1 cellular context compared by ENCODE assay signal in genomic region chr19:5355693-5356092, GRCh38.
TF ChIP-seq lines count a peak whose summit lies in the region.

No MANE protein-coding gene starts in this region.

TF ChIP-seq in K562, 482 proteins besides CTCF, POLR2A, EP300 and RAD21:
- TF ChIP-seq ZNF512 (tag; IDR thresholded peaks at IDR 0.05) (peak; percentile 47; the same call in 1 of the 2 replicates), TCF15 (CRISPR knock-in tag; IDR thresholded peaks at IDR 0.05) (no peak)
TF ChIP-seq in K562: peak in this region for 1.
